Comparison of ENCODE assay signal across 7 cellular contexts in genomic region chr15:36938764-36939163, GRCh38.
"Had no signal": no experiment of that assay in that cellular context is flagged by ENCODE, and none has a peak within 500 bp of the region (broad histone marks: within the 10 kb centered on the region; RNA-seq: fewer than 3 reads in every experiment).

No MANE protein-coding gene starts in this region.

- H3K27ac Mint-ChIP-seq: GM23338, HFFc6, IgD-negative memory B cell had no signal

- H3K27me3 Mint-ChIP-seq: IgD-negative memory B cell had no signal

- H3K4me1 Mint-ChIP-seq: IgD-negative memory B cell had no signal

- DNase-seq: HFFc6 had no signal

- H3K9me3 Mint-ChIP-seq: GM23338, HFFc6, IgD-negative memory B cell had no signal

- H3K27ac ChIP-seq: HL-60 had no signal

- H3K9me3 ChIP-seq: HAP-1 had no signal

- ATAC-seq: GM23338, HCT116, HepG2 had no signal

- H3K4me3 Mint-ChIP-seq: GM23338, HFFc6, IgD-negative memory B cell had no signal

- H3K4me3 ChIP-seq: GM23338, HAP-1 had no signal
